In the genomic region with DNA sequence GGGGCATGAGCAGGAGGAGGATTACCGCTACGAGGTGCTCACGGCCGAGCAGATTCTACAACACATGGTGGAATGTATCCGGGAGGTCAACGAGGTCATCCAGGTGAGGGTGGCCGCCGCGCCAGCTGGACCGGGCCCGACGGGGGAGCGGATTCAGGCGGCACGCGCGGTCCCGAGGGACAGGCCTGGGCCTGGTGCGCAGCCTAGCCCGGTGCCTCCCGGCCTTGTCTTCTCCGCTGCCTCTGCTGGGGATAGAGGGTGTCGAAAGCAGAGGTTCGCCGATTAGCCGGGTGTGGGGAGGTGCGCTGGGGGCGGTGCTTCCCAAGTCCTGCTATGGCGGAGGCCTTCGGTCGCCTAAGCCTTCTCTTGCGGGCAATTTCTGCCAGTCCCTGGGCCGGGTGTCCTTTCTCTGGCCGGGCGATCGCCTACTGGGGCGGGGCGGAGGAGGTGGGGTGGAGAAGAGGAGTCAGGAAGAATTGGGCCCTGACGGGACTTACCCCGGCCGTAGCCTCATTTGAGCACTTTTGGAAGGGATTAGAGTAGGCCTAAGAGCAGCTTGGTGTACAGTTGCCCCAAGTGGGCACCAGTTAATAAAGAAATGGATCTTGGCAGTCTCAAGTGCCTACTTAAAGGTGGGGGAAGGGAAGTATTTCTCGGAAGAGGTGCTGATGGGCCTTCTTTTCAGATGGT, we compare ENCODE assay signal across 9 cellular contexts. TPM values are rescaled to one million over a fixed set of nuclear protein-coding genes. Genes with fewer than 3 reads are reported as not detected.
DNase-seq lines count a peak whose midpoint lies in the region; ATAC-seq, FAIRE-seq and TF ChIP-seq lines count a peak whose summit lies in the region.
"Had no signal": no experiment of that assay in that cellular context is flagged by ENCODE, and none has a peak within 500 bp of the region (broad histone marks: within the 10 kb centered on the region; RNA-seq: fewer than 3 reads in every experiment).

No MANE protein-coding gene starts in this region.

- peak overlapping the region; percentile 99 for H3K27ac ChIP-seq in kidney (ENCODE audit: low read depth in 2 of 2, low read length in 2 of 2)

- no peaks in the 10 kb centered on the region for H3K9me3 ChIP-seq in kidney (ENCODE audit: control insufficient read depth in 1 of 2, low read length in 2 of 2)

- peak overlapping the region; percentile 79 to 94 for H3K9ac ChIP-seq in kidney (ENCODE audit: low read length in 2 of 2)

- peaks cover 15 to 22% of the 10 kb centered on the region in 2 donors for H3K4me1 ChIP-seq in kidney (ENCODE audit: control insufficient read depth in 1 of 2, insufficient read depth in 1 of 2, low read depth in 1 of 2, low read length in 2 of 2)

- TF ChIP-seq CTCF in kidney (IDR thresholded peaks at IDR 0.05; ENCODE audit: borderline replicate concordance, extremely low read depth, insufficient read depth), result no peak

- peak; percentile 32 for ATAC-seq in HG02981 (IDR thresholded peaks at IDR 0.05; ENCODE audit: unreplicated experiment)

- peaks cover 0 to 3% of the 10 kb centered on the region in 2 donors for H3K36me3 ChIP-seq in kidney (ENCODE audit: control insufficient read depth in 1 of 2, insufficient read depth in 2 of 2, low read length in 2 of 2)

- FAIRE-seq in kidney (lab: Jason Lieb, UNC), result no peak
- FAIRE-seq: A204.1 had no signal

- DNase-seq in DMS153 (lab: John Stamatoyannopoulos, UW) (peak; percentile 7), DMS153 treated with DMSO at 0.1 percent for 48 hours (lab: John Stamatoyannopoulos, UW; ENCODE audit: unreplicated experiment) (no peak), NCI-H2196 (lab: John Stamatoyannopoulos, UW; ENCODE audit: unreplicated experiment) (peak; percentile 21), kidney (peak; percentile 94)
- DNase-seq in activated CD4-positive, CD25-positive, alpha-beta regulatory T cell (lab: John Stamatoyannopoulos, UW), result peak; percentile 50 to 70 (median 60)
- DNase-seq in central memory CD4-positive, alpha-beta T cell, result peak; percentile 83
- DNase-seq in stimulated activated CD4-positive, alpha-beta T cell treated with anti-CD3 and anti-CD28 coated beads, Interleukin-15, amount 100 ng/mL, for 24 hours, result peak; percentile 85

- H3K4me3 ChIP-seq in kidney (ENCODE audit: low read length in 2 of 2), result peak overlapping the region; percentile 83 to 96

- intact Hi-C loops in kidney (cut with DNase I), result no loop called here

RNA-seq across cellular contexts. Expression of gene ARIH1, which starts 0.9 kb away (rescaled TPM):
- total RNA-seq in kidney, result 139 TPM
- polyA plus RNA-seq in kidney (ENCODE audit: insufficient read depth, low read depth, low replicate concordance), result 27.4 TPM
